Comparison of ENCODE assay signal across 1 cellular context in genomic region chr1:160752926-160753325, GRCh38.
TF ChIP-seq lines count a peak whose summit lies in the region.

No MANE protein-coding gene starts in this region.

TF ChIP-seq in HEK293, 187 proteins besides CTCF, POLR2A, EP300 and RAD21:
- TF ChIP-seq YY2 (tag by site-specific recombination; IDR thresholded peaks at IDR 0.05) (no peak), ZFP69B (tag by site-specific recombination; IDR thresholded peaks at IDR 0.05) (no peak), ZNF292 (tag by site-specific recombination; IDR thresholded peaks at IDR 0.05; ENCODE audit: borderline replicate concordance, low read depth) (no peak), ZNF311 (tag by site-specific recombination; IDR thresholded peaks at IDR 0.05; ENCODE audit: borderline replicate concordance) (no peak), MZF1 (tag by site-specific recombination; IDR thresholded peaks at IDR 0.05; ENCODE audit: borderline replicate concordance) (peak; percentile 64; the same call in 1 of the 2 replicates)
